Comparison of ENCODE assay signal across 8 cellular contexts in the genomic region with DNA sequence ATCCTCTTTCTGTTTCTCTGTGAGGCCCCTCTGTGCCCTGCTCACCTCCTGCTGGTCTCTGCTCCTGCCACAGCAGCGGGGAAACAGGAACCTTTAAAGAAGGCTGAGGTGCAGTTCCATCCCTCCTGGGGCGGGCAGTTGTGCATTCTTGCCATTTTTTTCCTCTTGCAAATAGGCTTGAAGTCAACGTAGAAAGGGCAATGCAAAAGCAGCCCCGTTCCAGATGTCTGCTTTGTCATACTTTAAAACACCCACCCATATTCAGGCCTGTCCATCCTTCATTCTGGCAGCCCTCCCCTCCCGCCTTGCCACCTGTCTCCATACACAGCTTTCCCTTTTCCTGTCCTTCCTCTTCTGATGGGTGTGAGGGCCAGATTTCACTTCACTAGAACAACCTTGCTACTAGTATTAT.
A peak's percentile ranks its signal among the peaks of the same experiment; 100 is the strongest.
DNase-seq lines count a peak whose midpoint lies in the region; ATAC-seq and TF ChIP-seq lines count a peak whose summit lies in the region.

No MANE protein-coding gene starts in this region.

- H3K4me3 ChIP-seq in PC-9 (no peak overlapping the region), fibroblast of lung (replicated peaks in 1 of 4; ENCODE audit: control extremely low read depth in 1 of 4, insufficient read depth in 1 of 4, low read depth in 3 of 4, low read length in 4 of 4) (peak overlapping the region in 1 of 4 experiments; percentile 33), neural progenitor cell (no peak overlapping the region), MM.1S (ENCODE audit: low read length) (no peak overlapping the region)

- peak; percentile 26 for DNase-seq in AG08396 (ENCODE audit: low spot score)
- DNase-seq in PC-9: peak; percentile 41 to 66
- DNase-seq in fibroblast of lung (ENCODE audit: low read depth in 2 of 2): peak; percentile 84 to 93
- peak; percentile 20 for DNase-seq in neural progenitor cell (ENCODE audit: low spot score)
- DNase-seq in NCI-H446 treated with DMSO at 0.1 percent for 48 hours (lab: John Stamatoyannopoulos, UW): no peak
- no peak for DNase-seq in SK-N-DZ (ENCODE audit: low spot score)
- DNase-seq in MM.1S: no peak

- BruUV-seq in PC-9 (replicated peaks; lab: Mats Ljungman, UMichigan): no TSS peak

- CTCF ChIA-PET in PC-9 (lab: Charles Lee): interaction anchor here (0.7 kb wide), 1 partner anchor 122 kb away, joined by 4 read pairs; no protein-coding TSS in a partner anchor

- H3K4me1 Mint-ChIP-seq in neural progenitor cell: peaks cover 21% of the 10 kb centered on the region

- peak overlapping the region; percentile 39 for H3K9ac ChIP-seq in fibroblast of lung (ENCODE audit: insufficient read depth, low read length)
- no peak overlapping the region for H3K9ac ChIP-seq in neural progenitor cell
- H3K9ac ChIP-seq in MM.1S (ENCODE audit: low read length): no peak overlapping the region

- no peak overlapping the region for H3K27ac Mint-ChIP-seq in neural progenitor cell

- peaks cover 5% of the 10 kb centered on the region for H3K9me3 Mint-ChIP-seq in neural progenitor cell

- H3K36me3 ChIP-seq in PC-9 (ENCODE audit: low read depth): no peaks in the 10 kb centered on the region
- H3K36me3 ChIP-seq in fibroblast of lung (ENCODE audit: control insufficient read depth, insufficient read depth, low read length): no peaks in the 10 kb centered on the region
- H3K36me3 ChIP-seq in neural progenitor cell: no peaks in the 10 kb centered on the region
- H3K36me3 ChIP-seq in MM.1S (replicated peaks; ENCODE audit: insufficient read depth, low read length): no peaks in the 10 kb centered on the region

- H3K27me3 ChIP-seq in PC-9 (ENCODE audit: insufficient read depth, low read depth) (no peaks in the 10 kb centered on the region), fibroblast of lung (ENCODE audit: control insufficient read depth, insufficient read depth, low read length) (no peaks in the 10 kb centered on the region), neural progenitor cell (no peaks in the 10 kb centered on the region), MM.1S (replicated peaks; ENCODE audit: insufficient read depth, low read length) (no peaks in the 10 kb centered on the region)

- ATAC-seq in GM21381 (IDR thresholded peaks at IDR 0.05; ENCODE audit: unreplicated experiment): no peak

- H3K4me3 Mint-ChIP-seq in neural progenitor cell: no peak overlapping the region

- no peaks in the 10 kb centered on the region; the same call in 1 of the 2 replicates for H3F3A ChIP-seq in PC-9 (ENCODE audit: insufficient read depth, low read depth)
- no peaks in the 10 kb centered on the region for H3F3A ChIP-seq in neural progenitor cell (ENCODE audit: low read depth)
- H3F3A ChIP-seq in MM.1S (ENCODE audit: insufficient read depth, low read length): no peaks in the 10 kb centered on the region

- POLR2A ChIA-PET in PC-9 (lab: Charles Lee; ENCODE audit: unreplicated experiment): interaction anchor here (0.6 to 1.6 kb wide), 4 partner anchors 14 to 433 kb away, joined by 4 to 9 read pairs (median 6); no protein-coding TSS in a partner anchor

- H3K27ac ChIP-seq in PC-9 (no peak overlapping the region), fibroblast of lung (ENCODE audit: insufficient read depth, low read length) (peak overlapping the region; percentile 71), neural progenitor cell (no peak overlapping the region), MM.1S (ENCODE audit: low read length) (no peak overlapping the region)

- H3K9me2 ChIP-seq in PC-9 (ENCODE audit: insufficient read depth): no peaks in the 10 kb centered on the region
- no peaks in the 10 kb centered on the region for H3K9me2 ChIP-seq in MM.1S (replicated peaks; ENCODE audit: insufficient read depth, low read length)

- H3K4me1 ChIP-seq in PC-9 (replicated peaks; ENCODE audit: insufficient read depth) (peaks cover 14% of the 10 kb centered on the region; the same call in 1 of the 2 replicates), fibroblast of lung (ENCODE audit: control insufficient read depth, extremely low read depth, insufficient read depth, low read length) (peaks cover 12% of the 10 kb centered on the region), neural progenitor cell (peaks cover 11% of the 10 kb centered on the region), MM.1S (ENCODE audit: low read length) (no peaks in the 10 kb centered on the region)

- H4K20me1 ChIP-seq in PC-9 (ENCODE audit: insufficient read depth): no peaks in the 10 kb centered on the region
- H4K20me1 ChIP-seq in fibroblast of lung (ENCODE audit: control insufficient read depth, extremely low read depth, insufficient read depth, low read length): no peaks in the 10 kb centered on the region
- H4K20me1 ChIP-seq in neural progenitor cell (ENCODE audit: low read depth): no peaks in the 10 kb centered on the region
- H4K20me1 ChIP-seq in MM.1S (ENCODE audit: insufficient read depth, low read length): no peaks in the 10 kb centered on the region

- H3K36me3 Mint-ChIP-seq in neural progenitor cell: no peaks in the 10 kb centered on the region

- intact Hi-C loops in PC-9 (cut with micrococcal nuclease; ENCODE audit: unreplicated experiment): loop anchor here (2.0 to 5.0 kb wide), 2 partner anchors 43 to 59 kb away; no protein-coding TSS in a partner anchor

- peaks cover 3% of the 10 kb centered on the region; the same call in 1 of the 2 replicates for H3K9me3 ChIP-seq in PC-9 (ENCODE audit: insufficient read depth, low read depth)
- H3K9me3 ChIP-seq in fibroblast of lung (ENCODE audit: control insufficient read depth, insufficient read depth, low read depth, low read length): no peaks in the 10 kb centered on the region
- H3K9me3 ChIP-seq in neural progenitor cell (ENCODE audit: low read depth): no peaks in the 10 kb centered on the region
- no peaks in the 10 kb centered on the region for H3K9me3 ChIP-seq in MM.1S (replicated peaks; ENCODE audit: insufficient read depth, low read length)

- peak overlapping the region; percentile 39; the same call in 1 of the 2 replicates for H3K4me2 ChIP-seq in PC-9
- H3K4me2 ChIP-seq in fibroblast of lung (ENCODE audit: extremely low read depth, insufficient read depth, low read length): peak overlapping the region; percentile 64
- peak overlapping the region; percentile 21 for H3K4me2 ChIP-seq in neural progenitor cell
- H3K4me2 ChIP-seq in MM.1S (ENCODE audit: low read depth, low read length): no peak overlapping the region

- no peak overlapping the region for H2AFZ ChIP-seq in PC-9
- no peak overlapping the region for H2AFZ ChIP-seq in fibroblast of lung (ENCODE audit: low read length)
- H2AFZ ChIP-seq in neural progenitor cell (replicated peaks): no peak overlapping the region
- H2AFZ ChIP-seq in MM.1S (ENCODE audit: low read length): no peak overlapping the region

- TF ChIP-seq CTCF in PC-9 (conservative IDR thresholded peaks at IDR 0.05): no peak
- TF ChIP-seq CTCF in fibroblast of lung (conservative IDR thresholded peaks at IDR 0.05 in 1 of 2, IDR thresholded peaks at IDR 0.05 in 1 of 2; ENCODE audit: low read depth in 1 of 2, low read length in 2 of 2): no peak
- TF ChIP-seq CTCF in neural progenitor cell (IDR thresholded peaks at IDR 0.05): no peak
- no peak for TF ChIP-seq CTCF in MM.1S (IDR thresholded peaks at IDR 0.05; ENCODE audit: low read length)

- peaks cover 11% of the 10 kb centered on the region for H3K27me3 Mint-ChIP-seq in neural progenitor cell (ENCODE audit: insufficient read depth, low read depth)

- H3K79me2 ChIP-seq in PC-9 (ENCODE audit: low read depth): no peaks in the 10 kb centered on the region
- no peaks in the 10 kb centered on the region for H3K79me2 ChIP-seq in fibroblast of lung (ENCODE audit: control insufficient read depth, insufficient read depth, low read length)
- no peaks in the 10 kb centered on the region for H3K79me2 ChIP-seq in neural progenitor cell (ENCODE audit: low read depth)
- no peaks in the 10 kb centered on the region for H3K79me2 ChIP-seq in MM.1S (ENCODE audit: low read length)

Comparison
In these comparisons a context has a peak if more than half of its experiments do, and no peak if none do; other contexts are left out.
1. DNase-seq: peak in AG08396 (single experiment), PC-9 (2 of 2), fibroblast of lung (2 of 2) and neural progenitor cell (single experiment); none in NCI-H446 treated with DMSO at 0.1 percent for 48 hours (single experiment), SK-N-DZ (single experiment) and MM.1S (single experiment).